ENCODE assay signal across 13 cellular contexts in the genomic region with DNA sequence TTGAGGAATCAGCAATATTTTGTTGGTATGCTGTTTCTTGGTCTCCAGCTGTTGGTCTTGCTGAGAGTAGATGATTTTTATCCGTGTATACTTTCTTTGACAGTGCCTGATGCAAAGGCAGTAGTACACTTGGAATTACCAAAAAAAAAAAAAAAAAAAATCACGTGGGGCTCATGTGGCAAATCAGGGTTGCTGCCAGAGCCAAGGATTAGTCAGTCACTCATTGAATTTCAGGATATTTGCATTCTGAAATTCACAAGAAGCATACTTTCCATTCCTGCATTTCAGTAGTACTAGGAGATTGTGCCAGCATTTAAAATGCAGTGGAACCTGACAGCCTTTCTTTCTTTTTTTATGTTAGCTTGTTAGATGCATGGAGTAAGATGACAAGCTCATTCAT. TPM values are rescaled to one million over a fixed set of nuclear protein-coding genes. Genes with fewer than 3 reads are reported as not detected.
DNase-seq lines count a peak whose midpoint lies in the region; ATAC-seq and TF ChIP-seq lines count a peak whose summit lies in the region.
"Had no signal": no experiment of that assay in that cellular context is flagged by ENCODE, and none has a peak within 500 bp of the region (broad histone marks: within the 10 kb centered on the region; RNA-seq: fewer than 3 reads in every experiment).

No MANE protein-coding gene starts in this region.

- H3K9me2 ChIP-seq in neural cell (ENCODE audit: insufficient read depth, low read length): no peaks in the 10 kb centered on the region

- H3K9me3 Mint-ChIP-seq in stimulated activated naive B cell treated with anti-CD40 and anti-IgM and Interleukin-4, amounts not matched to agents 10 μg/mL and 1 μg/mL and 100 μg/mL, for 72 hours: no peaks in the 10 kb centered on the region

- ATAC-seq in stimulated activated naive B cell treated with anti-CD40 and anti-IgM and Interleukin-4, amounts not matched to agents 10 μg/mL and 1 μg/mL and 100 μg/mL, for 72 hours (replicated peaks): no peak
- ATAC-seq in HG03196 (IDR thresholded peaks at IDR 0.05; ENCODE audit: unreplicated experiment): no peak

- no peak overlapping the region for H3K4me3 ChIP-seq in neural cell (ENCODE audit: low read length)
- H3K4me3 ChIP-seq: SJCRH30, skin epidermis had no signal

- peak overlapping the region; percentile 7 for H3K9ac ChIP-seq in neural cell (ENCODE audit: low read length)

- no peak overlapping the region for H2AFZ ChIP-seq in neural cell (ENCODE audit: low read depth, low read length)

- H3K27ac Mint-ChIP-seq in stimulated activated naive B cell treated with anti-CD40 and anti-IgM and Interleukin-4, amounts not matched to agents 10 μg/mL and 1 μg/mL and 100 μg/mL, for 72 hours: no peak overlapping the region

- DNase-seq in EL (peak; percentile 13), NCI-H2029 (lab: John Stamatoyannopoulos, UW) (peak; percentile 1), epidermal melanocyte (ENCODE audit: insufficient read length, low spot score) (peak; percentile 32), T-helper 1 cell (no peak), iPS-NIHi7 (ENCODE audit: extremely low spot score) (no peak)
- DNase-seq in stimulated activated naive B cell treated with anti-CD40 and anti-IgM and Interleukin-4, amounts not matched to agents 10 μg/mL and 1 μg/mL and 100 μg/mL, for 72 hours: no peak
- DNase-seq: activated CD4-positive, alpha-beta T cell treated with anti-CD3 and anti-CD28 coated beads for 1 hour; activated effector memory CD4-positive, alpha-beta T cell treated with Interleukin-2 at 50 U/mL for 16 hours; cortex of kidney had no signal

- H3K36me3 ChIP-seq in neural cell (ENCODE audit: insufficient read depth, low read length): no peaks in the 10 kb centered on the region
- H3K36me3 ChIP-seq: SJCRH30 had no signal

- no peak overlapping the region for H3K4me2 ChIP-seq in neural cell (ENCODE audit: low read length)

- no peak for TF ChIP-seq CTCF in neural cell (IDR thresholded peaks at IDR 0.05; ENCODE audit: poor library complexity, severe bottlenecking)

- no peaks in the 10 kb centered on the region for H3K9me3 ChIP-seq in neural cell (ENCODE audit: low read length)
- H3K9me3 ChIP-seq: SJCRH30 had no signal

- TF ChIP-seq EP300 in neural cell (conservative IDR thresholded peaks at IDR 0.05; ENCODE audit: poor library complexity, severe bottlenecking): no peak

- H3K27me3 Mint-ChIP-seq in stimulated activated naive B cell treated with anti-CD40 and anti-IgM and Interleukin-4, amounts not matched to agents 10 μg/mL and 1 μg/mL and 100 μg/mL, for 72 hours: no peaks in the 10 kb centered on the region

- no peak for TF ChIP-seq RAD21 in neural cell (conservative IDR thresholded peaks at IDR 0.05)

- no peak overlapping the region for H3K4me3 Mint-ChIP-seq in stimulated activated naive B cell treated with anti-CD40 and anti-IgM and Interleukin-4, amounts not matched to agents 10 μg/mL and 1 μg/mL and 100 μg/mL, for 72 hours

- no peaks in the 10 kb centered on the region for H3K27me3 ChIP-seq in neural cell (ENCODE audit: insufficient read depth, low read depth, low read length)
- H3K27me3 ChIP-seq: SJCRH30 had no signal

- peaks cover 25 to 37% of the 10 kb centered on the region in 2 donors for H3K36me3 Mint-ChIP-seq in stimulated activated naive B cell treated with anti-CD40 and anti-IgM and Interleukin-4, amounts not matched to agents 10 μg/mL and 1 μg/mL and 100 μg/mL, for 72 hours

- no peaks in the 10 kb centered on the region for H3F3A ChIP-seq in neural cell (ENCODE audit: insufficient read depth, low read length, poor library complexity, severe bottlenecking)

- H3K4me1 Mint-ChIP-seq in stimulated activated naive B cell treated with anti-CD40 and anti-IgM and Interleukin-4, amounts not matched to agents 10 μg/mL and 1 μg/mL and 100 μg/mL, for 72 hours: no peaks in the 10 kb centered on the region

- H3K27ac ChIP-seq in neural cell (ENCODE audit: low read length): peak overlapping the region; percentile 57
- H3K27ac ChIP-seq: SJCRH30 had no signal

- no peaks in the 10 kb centered on the region for H4K20me1 ChIP-seq in neural cell (ENCODE audit: insufficient read depth)

- no peaks in the 10 kb centered on the region for H3K79me2 ChIP-seq in neural cell (replicated peaks; ENCODE audit: insufficient read depth, low read length)

TF ChIP-seq in neural cell, 6 proteins besides CTCF, POLR2A, EP300 and RAD21:
- TF ChIP-seq EZH2 (IDR thresholded peaks at IDR 0.05; ENCODE audit: borderline replicate concordance, insufficient read depth, low read length, poor library complexity, severe bottlenecking): no peak
- TF ChIP-seq POLR2AphosphoS5 (IDR thresholded peaks at IDR 0.05): no peak
- TF ChIP-seq MXI1 (conservative IDR thresholded peaks at IDR 0.05; ENCODE audit: poor library complexity, severe bottlenecking): no peak
- TF ChIP-seq SMC3 (conservative IDR thresholded peaks at IDR 0.05; ENCODE audit: poor library complexity): no peak
- TF ChIP-seq, protein P1, sequence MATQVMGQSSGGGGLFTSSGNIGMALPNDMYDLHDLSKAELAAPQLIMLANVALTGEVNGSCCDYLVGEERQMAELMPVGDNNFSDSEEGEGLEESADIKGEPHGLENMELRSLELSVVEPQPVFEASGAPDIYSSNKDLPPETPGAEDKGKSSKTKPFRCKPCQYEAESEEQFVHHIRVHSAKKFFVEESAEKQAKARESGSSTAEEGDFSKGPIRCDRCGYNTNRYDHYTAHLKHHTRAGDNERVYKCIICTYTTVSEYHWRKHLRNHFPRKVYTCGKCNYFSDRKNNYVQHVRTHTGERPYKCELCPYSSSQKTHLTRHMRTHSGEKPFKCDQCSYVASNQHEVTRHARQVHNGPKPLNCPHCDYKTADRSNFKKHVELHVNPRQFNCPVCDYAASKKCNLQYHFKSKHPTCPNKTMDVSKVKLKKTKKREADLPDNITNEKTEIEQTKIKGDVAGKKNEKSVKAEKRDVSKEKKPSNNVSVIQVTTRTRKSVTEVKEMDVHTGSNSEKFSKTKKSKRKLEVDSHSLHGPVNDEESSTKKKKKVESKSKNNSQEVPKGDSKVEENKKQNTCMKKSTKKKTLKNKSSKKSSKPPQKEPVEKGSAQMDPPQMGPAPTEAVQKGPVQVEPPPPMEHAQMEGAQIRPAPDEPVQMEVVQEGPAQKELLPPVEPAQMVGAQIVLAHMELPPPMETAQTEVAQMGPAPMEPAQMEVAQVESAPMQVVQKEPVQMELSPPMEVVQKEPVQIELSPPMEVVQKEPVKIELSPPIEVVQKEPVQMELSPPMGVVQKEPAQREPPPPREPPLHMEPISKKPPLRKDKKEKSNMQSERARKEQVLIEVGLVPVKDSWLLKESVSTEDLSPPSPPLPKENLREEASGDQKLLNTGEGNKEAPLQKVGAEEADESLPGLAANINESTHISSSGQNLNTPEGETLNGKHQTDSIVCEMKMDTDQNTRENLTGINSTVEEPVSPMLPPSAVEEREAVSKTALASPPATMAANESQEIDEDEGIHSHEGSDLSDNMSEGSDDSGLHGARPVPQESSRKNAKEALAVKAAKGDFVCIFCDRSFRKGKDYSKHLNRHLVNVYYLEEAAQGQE (IDR thresholded peaks at IDR 0.05; ENCODE audit: borderline replicate concordance): no peak
- no peak for TF ChIP-seq TAF1 (IDR thresholded peaks at IDR 0.05; ENCODE audit: low read depth)

RNA-seq across cellular contexts. Expression of a gene that starts 58.6 kb away (rescaled TPM):
- polyA plus RNA-seq in neural cell: 9.5 and 11.2 TPM in 2 replicates
- polyA minus RNA-seq in neural cell: 48.3 and 56.5 TPM in 2 replicates

Comparison
In these comparisons a context has a peak if more than half of its experiments do, and no peak if none do; other contexts are left out.
1. DNase-seq: peak in EL (single experiment), NCI-H2029 (single experiment) and epidermal melanocyte (single experiment); none in stimulated activated naive B cell treated with anti-CD40 and anti-IgM and Interleukin-4, amounts not matched to agents 10 μg/mL and 1 μg/mL and 100 μg/mL, for 72 hours (single experiment), T-helper 1 cell (0 of 5) and iPS-NIHi7 (single experiment).